Comparison of ENCODE assay signal across 8 cellular contexts in the genomic region with DNA sequence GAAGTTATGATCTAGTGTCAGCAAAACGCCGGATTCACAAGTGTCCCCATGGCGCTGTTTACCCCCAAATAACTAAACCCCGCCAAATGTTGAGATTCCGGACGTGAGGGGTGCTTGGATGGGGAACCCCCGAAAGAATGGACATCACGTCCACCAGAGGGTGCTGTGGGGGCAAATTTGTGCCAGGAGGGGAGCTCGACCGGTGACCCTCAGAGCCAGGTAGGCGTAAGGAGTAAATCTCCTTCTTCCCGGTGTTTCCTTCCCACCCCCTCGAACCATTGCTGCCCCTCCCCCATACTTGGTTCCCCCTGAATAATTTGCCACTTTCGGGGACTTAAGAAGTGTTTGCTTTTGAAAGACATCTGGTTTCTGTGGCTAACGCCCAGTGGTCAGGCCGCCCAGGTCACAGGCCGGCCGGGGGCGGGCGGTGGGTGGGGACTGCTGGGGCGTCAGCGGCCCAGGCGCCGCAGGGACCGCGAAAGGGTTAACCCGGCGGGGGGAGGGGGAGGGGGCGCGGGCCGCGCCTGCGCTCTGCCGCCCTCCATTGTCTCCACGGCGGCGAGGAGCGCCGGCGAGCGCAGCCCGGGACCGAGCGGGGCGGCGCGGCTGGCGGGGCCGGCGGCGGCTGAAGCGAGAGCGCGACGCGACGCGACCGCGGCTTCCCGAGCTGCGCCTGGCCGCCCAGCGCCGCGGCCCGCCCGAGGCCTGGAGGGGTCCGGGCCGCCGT. TPM values are rescaled to one million over a fixed set of nuclear protein-coding genes. Genes with fewer than 3 reads are reported as not detected.
DNase-seq lines count a peak whose midpoint lies in the region; ATAC-seq and TF ChIP-seq lines count a peak whose summit lies in the region.

A gene (plus strand): TSS at position 544 of the 727 bp plus-strand sequence. CDS start 648 bp downstream, outside the sequence.

- no peaks in the 10 kb centered on the region for H3K36me3 ChIP-seq in colonic mucosa

- DNase-seq in ACHN, result peak; percentile 86
- peak; percentile 37 for DNase-seq in NCI-H2196 treated with DMSO at 0.1 percent for 48 hours (lab: John Stamatoyannopoulos, UW; ENCODE audit: unreplicated experiment)
- peak; percentile 77 to 83 for DNase-seq in activated CD4-positive, alpha-beta T cell treated with anti-CD3 and anti-CD28 coated beads for 4 hours
- peak; percentile 92 for DNase-seq in colonic mucosa
- peak; percentile 74 to 88 for DNase-seq in left colon
- DNase-seq in stimulated activated CD4-positive, alpha-beta T cell treated with anti-CD3 and anti-CD28 coated beads, Interleukin-2, amount 100 ng/mL, for 24 hours, result peak; percentile 86 to 88

- peak; percentile 41 for ATAC-seq in GM18519 (IDR thresholded peaks at IDR 0.05; ENCODE audit: low FRiP score, unreplicated experiment)
- peak; percentile 50 for ATAC-seq in HG03064 (IDR thresholded peaks at IDR 0.05; ENCODE audit: low read depth, unreplicated experiment)
- peak; percentile 84 for ATAC-seq in left colon

- no peaks in the 10 kb centered on the region for H3K27me3 ChIP-seq in colonic mucosa

- no peaks in the 10 kb centered on the region for H3K4me1 ChIP-seq in colonic mucosa

- in situ Hi-C loops in ACHN (cut with HindIII; ENCODE audit: low pct_ligation_motif_present, low pct_unique_long_range_greater_than_20kb, low sequenced_read_pairs), result no loop called here

- intact Hi-C loops in colonic mucosa (cut with DNase I), result loop anchor here (2.0 kb wide), 1 partner anchor 112 kb away; no protein-coding TSS in a partner anchor
- intact Hi-C loops in left colon (cut with DNase I, micrococcal nuclease), result loop anchor here in 1 of 2 donors (2.0 kb wide), 1 partner anchor 112 kb away; no protein-coding TSS in a partner anchor

- peak within 1 kb of the TSS; percentile 52 for H3K27ac ChIP-seq in colonic mucosa

- TF ChIP-seq CTCF in colonic mucosa (IDR thresholded peaks at IDR 0.05), result peak; percentile 72

- H3K9ac ChIP-seq in colonic mucosa (ENCODE audit: low read depth in 2 of 2, low read length in 2 of 2), result peak within 1 kb of the TSS; percentile 62 to 64

- H3K9me3 ChIP-seq in colonic mucosa, result no peaks in the 10 kb centered on the region

- H3K4me3 ChIP-seq in colonic mucosa, result peak within 1 kb of the TSS; percentile 84

RNA-seq across cellular contexts. Expression of the gene that starts here (rescaled TPM):
- total RNA-seq in colonic mucosa (10 to 100 TPM; 27.7 to 29.7 TPM), left colon (10 to 100 TPM; 36.4 to 38.2 TPM)

Comparison
In these comparisons a context has a peak if more than half of its experiments do, and no peak if none do; other contexts are left out.
1. Peak in every context shown above with its lines: DNase-seq, ATAC-seq, H3K4me3 ChIP-seq and H3K27ac ChIP-seq.
2. DNase-seq: peak in every context shown above with its lines; median percentile 92 in colonic mucosa; 87 in stimulated activated CD4-positive, alpha-beta T cell treated with anti-CD3 and anti-CD28 coated beads, Interleukin-2, amount 100 ng/mL, for 24 hours; 86 in ACHN; 81 in left colon; 80 in activated CD4-positive, alpha-beta T cell treated with anti-CD3 and anti-CD28 coated beads for 4 hours; 37 in NCI-H2196 treated with DMSO at 0.1 percent for 48 hours.